ENCODE assay signal across 13 cellular contexts in the genomic region with DNA sequence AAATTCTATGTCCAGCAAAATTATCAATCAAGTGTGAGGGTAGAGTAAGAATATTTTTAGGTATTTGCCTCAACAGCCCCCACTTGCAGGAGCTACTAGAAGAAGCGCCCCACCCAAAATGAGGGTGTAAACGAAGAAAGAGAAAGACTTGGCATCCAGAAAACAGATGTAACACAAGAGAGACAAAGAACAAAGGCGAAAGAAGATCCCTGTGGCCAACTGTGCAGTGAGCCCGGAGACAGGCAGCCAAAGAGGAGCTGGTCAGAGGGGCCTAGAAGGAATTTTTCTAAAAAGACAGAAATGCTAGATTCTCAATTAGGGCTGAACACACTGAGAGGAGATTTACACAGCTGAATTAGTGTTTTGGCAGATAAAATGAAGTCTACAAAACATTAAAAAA.
"Had no signal": no experiment of that assay in that cellular context is flagged by ENCODE, and none has a peak within 500 bp of the region (broad histone marks: within the 10 kb centered on the region; RNA-seq: fewer than 3 reads in every experiment).

No MANE protein-coding gene starts in this region.

- ATAC-seq: gastroesophageal sphincter; naive thymus-derived CD8-positive, alpha-beta T cell; stimulated activated naive CD8-positive, alpha-beta T cell treated with anti-CD3 and anti-CD28 coated beads, Interleukin-15, amount 100 ng/mL, for 72 hours had no signal

- DNase-seq: activated gamma-delta T cell; activated naive CD8-positive, alpha-beta T cell treated with anti-CD3 and anti-CD28 coated beads for 36 hours; activated T-cell treated with anti-CD3 and anti-CD28 coated beads, Interleukin-2, amount 50 U/mL, for 24 hours; aorta; kidney; midbrain; naive thymus-derived CD8-positive, alpha-beta T cell; occipital lobe; stimulated activated CD4-positive, alpha-beta T cell treated with anti-CD3 and anti-CD28 coated beads, Interleukin-15, amount 100 ng/mL, for 24 hours; stimulated activated CD4-positive, alpha-beta T cell treated with anti-CD3 and anti-CD28 coated beads, Interleukin-4, amount 100 ng/mL, for 4 hours; stimulated activated naive CD8-positive, alpha-beta T cell treated with anti-CD3 and anti-CD28 coated beads, Interleukin-15, amount 100 ng/mL, for 72 hours; T-helper 2 cell had no signal

- H3K9me3 ChIP-seq: gastroesophageal sphincter had no signal

- H3K27me3 ChIP-seq: gastroesophageal sphincter had no signal

- H3K36me3 ChIP-seq: gastroesophageal sphincter had no signal

- H3K4me3 ChIP-seq: gastroesophageal sphincter had no signal
